ENCODE assay signal across 9 cellular contexts in the genomic region with DNA sequence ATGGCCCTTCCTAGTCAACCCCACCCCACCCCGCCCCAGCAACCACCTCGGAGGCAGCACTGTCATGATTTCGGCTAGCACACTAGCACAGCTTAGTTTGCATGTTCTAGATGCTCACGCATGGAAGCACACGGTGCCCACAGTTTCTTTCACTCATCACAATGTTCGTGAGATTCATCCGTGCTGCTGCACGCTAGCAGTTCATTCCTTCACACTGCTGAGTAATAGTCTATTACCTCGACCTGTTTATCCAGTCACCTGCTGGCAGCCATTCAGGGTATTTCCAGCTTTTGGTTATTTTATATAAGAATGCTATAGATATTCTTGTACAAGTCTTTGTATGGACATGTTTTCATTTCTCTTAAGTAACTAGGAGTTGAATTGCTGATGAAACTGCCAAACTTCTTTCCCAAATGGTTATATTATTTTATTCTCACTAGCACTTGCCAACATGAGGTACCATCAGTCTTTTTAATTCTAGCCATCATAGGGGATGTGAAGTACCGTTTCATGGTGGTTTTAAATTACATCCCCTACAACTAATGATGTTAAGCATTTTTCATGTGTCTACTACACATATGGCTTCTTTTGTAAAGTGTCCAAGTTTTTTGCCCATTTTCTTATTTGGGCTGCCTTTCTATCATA.
DNase-seq lines count a peak whose midpoint lies in the region; ATAC-seq lines count a peak whose summit lies in the region.
"Had no signal": no experiment of that assay in that cellular context is flagged by ENCODE, and none has a peak within 500 bp of the region (broad histone marks: within the 10 kb centered on the region; RNA-seq: fewer than 3 reads in every experiment).

No MANE protein-coding gene starts in this region.

- peak; percentile 19 for DNase-seq in NCI-H1694 (lab: John Stamatoyannopoulos, UW)
- DNase-seq in kidney glomerular epithelial cell (lab: John Stamatoyannopoulos, UW) = peak; percentile 91
- no peak for DNase-seq in stimulated activated CD4-positive, alpha-beta T cell treated with anti-CD3 and anti-CD28 coated beads, Interleukin-2, amount 100 ng/mL, for 24 hours
- DNase-seq in stimulated activated CD4-positive, alpha-beta T cell treated with anti-CD3 and anti-CD28 coated beads, Interleukin-4, amount 100 ng/mL, for 1 hour = no peak
- no peak for DNase-seq in NCI-H510A (lab: John Stamatoyannopoulos, UW)
- no peak for DNase-seq in activated CD4-positive, alpha-beta T cell treated with anti-CD3 and anti-CD28 coated beads, Interleukin-2, amount 50 U/mL, for 4 hours
- DNase-seq: NCI-H1092 treated with DMSO at 0.1 percent for 48 hours had no signal

- ATAC-seq in GM18861 (IDR thresholded peaks at IDR 0.05; ENCODE audit: unreplicated experiment) (peak; percentile 50), GM21786 (IDR thresholded peaks at IDR 0.05; ENCODE audit: unreplicated experiment) (peak; percentile 57)

Comparison
In these comparisons a context has a peak if more than half of its experiments do, and no peak if none do; other contexts are left out.
1. DNase-seq: peak in NCI-H1694 (single experiment) and kidney glomerular epithelial cell (single experiment); none in stimulated activated CD4-positive, alpha-beta T cell treated with anti-CD3 and anti-CD28 coated beads, Interleukin-2, amount 100 ng/mL, for 24 hours (0 of 2), stimulated activated CD4-positive, alpha-beta T cell treated with anti-CD3 and anti-CD28 coated beads, Interleukin-4, amount 100 ng/mL, for 1 hour (single experiment), NCI-H510A (single experiment) and activated CD4-positive, alpha-beta T cell treated with anti-CD3 and anti-CD28 coated beads, Interleukin-2, amount 50 U/mL, for 4 hours (0 of 2).